ENCODE assay signal across 8 cellular contexts in genomic region chr5:143824851-143825720, GRCh38. TPM values are rescaled to one million over a fixed set of nuclear protein-coding genes. Genes with fewer than 3 reads are reported as not detected.
DNase-seq lines count a peak whose midpoint lies in the region; ATAC-seq and TF ChIP-seq lines count a peak whose summit lies in the region.

No MANE protein-coding gene starts in this region.

- peaks cover 20% of the 10 kb centered on the region for H3K4me1 Mint-ChIP-seq in activated T-cell treated with anti-CD3 and anti-CD28 coated beads, Interleukin-2, amount 50 U/mL, for 72 hours (ENCODE audit: low read depth)

- intact Hi-C loops in Panc1 (cut with micrococcal nuclease; ENCODE audit: unreplicated experiment), result loop anchor here (2.0 to 10.0 kb wide), 4 partner anchors 310 to 903 kb away; no protein-coding TSS in a partner anchor

- no peaks in the 10 kb centered on the region for H3K27me3 ChIP-seq in Panc1 (ENCODE audit: control insufficient read depth, insufficient read depth, low read length)
- H3K27me3 ChIP-seq in neutrophil, result no peaks in the 10 kb centered on the region

- in situ Hi-C loops in Panc1 (cut with HindIII; ENCODE audit: low pct_unique_long_range_greater_than_20kb, low sequenced_read_pairs), result no loop called here

- H3K4me3 ChIP-seq in Jurkat, Clone E6-1 (ENCODE audit: low read length), result no peak overlapping the region
- H3K4me3 ChIP-seq in Panc1 (ENCODE audit: low read depth in 2 of 2, low read length in 2 of 2) (no peak overlapping the region), neutrophil (ENCODE audit: low read depth in 1 of 2, low read length in 1 of 2) (no peak overlapping the region)

- CTCF ChIA-PET in Panc1 (lab: Charles Lee), result interaction anchor here (0.5 to 0.7 kb wide), 3 partner anchors 12 to 611 kb away, joined by 3 to 4 read pairs (median 3); no protein-coding TSS in a partner anchor

- H3K4me3 Mint-ChIP-seq in activated T-cell treated with anti-CD3 and anti-CD28 coated beads, Interleukin-2, amount 50 U/mL, for 72 hours, result no peak overlapping the region

- H3K4me1 ChIP-seq in Panc1 (ENCODE audit: control insufficient read depth, insufficient read depth, low read length) (0 out of 2 replicates have a peak, but pooled peaks cover 4% of the 10 kb centered on the region), neutrophil (ENCODE audit: control insufficient read depth in 1 of 2, insufficient read depth in 1 of 2, low read depth in 1 of 2, low read length in 1 of 2) (no peaks in the 10 kb centered on the region)

- DNase-seq in DMS53 (lab: John Stamatoyannopoulos, UW), result peak; percentile 91
- peak; percentile 73 for DNase-seq in Jurkat, Clone E6-1 (ENCODE audit: low read depth, low spot score)
- DNase-seq in Panc1 (ENCODE audit: low read depth, low spot score), result peak; percentile 81
- peak; percentile 84 to 88 for DNase-seq in activated T-cell treated with anti-CD3 and anti-CD28 coated beads, Interleukin-2, amount 50 U/mL, for 72 hours
- DNase-seq in fibroblast of the conjunctiva (ENCODE audit: low read depth), result peak; percentile 70
- DNase-seq in substantia nigra (lab: John Stamatoyannopoulos, UW), result peak in 46 of 49 donors; percentile 5 to 82 (median 58)

- ATAC-seq in GM21576 (IDR thresholded peaks at IDR 0.05; ENCODE audit: unreplicated experiment) (peak; percentile 60), Panc1 (peak; percentile 97)
- peak; percentile 74 to 75 for ATAC-seq in activated T-cell treated with anti-CD3 and anti-CD28 coated beads, Interleukin-2, amount 50 U/mL, for 72 hours (replicated peaks in 1 of 2)

- no peaks in the 10 kb centered on the region for H3K36me3 Mint-ChIP-seq in activated T-cell treated with anti-CD3 and anti-CD28 coated beads, Interleukin-2, amount 50 U/mL, for 72 hours (ENCODE audit: insufficient read depth in 2 of 2)

- H3K27ac Mint-ChIP-seq in activated T-cell treated with anti-CD3 and anti-CD28 coated beads, Interleukin-2, amount 50 U/mL, for 72 hours, result no peak overlapping the region

- TF ChIP-seq CTCF in Panc1 (IDR thresholded peaks at IDR 0.05) (peak; percentile 91), neutrophil (IDR thresholded peaks at IDR 0.05) (peak; percentile 58)

- H3K9me3 ChIP-seq in Panc1 (ENCODE audit: control insufficient read depth, insufficient read depth, low read depth, low read length) (no peaks in the 10 kb centered on the region), neutrophil (no peaks in the 10 kb centered on the region)

- no TSS peak for BruUV-seq in Panc1 (replicated peaks; lab: Mats Ljungman, UMichigan)

- H3K9me3 Mint-ChIP-seq in activated T-cell treated with anti-CD3 and anti-CD28 coated beads, Interleukin-2, amount 50 U/mL, for 72 hours, result no peaks in the 10 kb centered on the region

- no peak overlapping the region; the same call in 1 of the 2 replicates for H3K27ac ChIP-seq in Panc1 (ENCODE audit: low read length)
- no peak overlapping the region for H3K27ac ChIP-seq in neutrophil
- H3K27ac ChIP-seq in substantia nigra (ENCODE audit: low read depth, low read length, poor library complexity, severe bottlenecking), result no peak overlapping the region

- no peaks in the 10 kb centered on the region for H3K27me3 Mint-ChIP-seq in activated T-cell treated with anti-CD3 and anti-CD28 coated beads, Interleukin-2, amount 50 U/mL, for 72 hours (ENCODE audit: low read depth)

- H3K36me3 ChIP-seq in Panc1 (ENCODE audit: control insufficient read depth, insufficient read depth, low read length) (no peaks in the 10 kb centered on the region), neutrophil (no peaks in the 10 kb centered on the region)

- POLR2A ChIA-PET in Panc1 (lab: Charles Lee), result no interaction called here

RNA-seq across cellular contexts. Expression of gene HMHB1, which starts 13.1 kb away (rescaled TPM):
- polyA plus RNA-seq in Jurkat, Clone E6-1 (2012; ENCODE audit: insufficient read depth, insufficient read length), result not detected
- total RNA-seq in Panc1 (2021; ENCODE audit: unreplicated experiment), result not detected
- not detected for polyA plus RNA-seq in Panc1 (2012; ENCODE audit: insufficient read length)
- total RNA-seq in activated T-cell treated with anti-CD3 and anti-CD28 coated beads, Interleukin-2, amount 50 U/mL, for 72 hours, result not detected
